Comparison of ENCODE assay signal across 8 cellular contexts in genomic region chr1:46302091-46303037, GRCh38. TPM values are rescaled to one million over a fixed set of nuclear protein-coding genes. Genes with fewer than 3 reads are reported as not detected.
DNase-seq lines count a peak whose midpoint lies in the region; FAIRE-seq and TF ChIP-seq lines count a peak whose summit lies in the region.

No MANE protein-coding gene starts in this region.

- intact Hi-C loops in kidney (cut with DNase I) = no loop called here

- H3K27ac ChIP-seq in kidney (ENCODE audit: low read depth in 2 of 2, low read length in 2 of 2) = peak overlapping the region; percentile 96 to 98

- H3K4me3 ChIP-seq in Jurkat, Clone E6-1 (ENCODE audit: low read length) = peak overlapping the region; percentile 98
- peak overlapping the region; percentile 69 to 88 for H3K4me3 ChIP-seq in kidney (ENCODE audit: low read length in 2 of 2)

- peaks cover 4 to 6% of the 10 kb centered on the region in 2 donors for H3K36me3 ChIP-seq in kidney (ENCODE audit: control insufficient read depth in 1 of 2, insufficient read depth in 2 of 2, low read length in 2 of 2)

- FAIRE-seq in D721Med (lab: Jason Lieb, UNC) (no peak), kidney (lab: Jason Lieb, UNC) (no peak)

- H3K9ac ChIP-seq in kidney (ENCODE audit: low read length in 2 of 2) = peak overlapping the region; percentile 90 to 97

- H3K4me1 ChIP-seq in kidney (ENCODE audit: control insufficient read depth in 1 of 2, insufficient read depth in 1 of 2, low read depth in 1 of 2, low read length in 2 of 2) = peaks cover 10 to 22% of the 10 kb centered on the region in 2 donors

- TF ChIP-seq CTCF in D721Med (IDR thresholded peaks at IDR 0.05; ENCODE audit: insufficient read depth, missing control alignments) (peak; percentile 20), GM20000 (IDR thresholded peaks at IDR 0.05; ENCODE audit: extremely low read depth, missing control alignments) (peak; percentile 67), kidney (IDR thresholded peaks at IDR 0.05; ENCODE audit: borderline replicate concordance, extremely low read depth, insufficient read depth) (peak; percentile 9)

- DNase-seq in D721Med (ENCODE audit: insufficient read length, low spot score) = no peak
- DNase-seq in GM20000 (ENCODE audit: low spot score) = peak; percentile 90
- DNase-seq in Jurkat, Clone E6-1 (ENCODE audit: low read depth, low spot score) = no peak
- peak; percentile 16 to 37 (median 27) for DNase-seq in activated CD4-positive, CD25-positive, alpha-beta regulatory T cell (lab: John Stamatoyannopoulos, UW)
- peak; percentile 34 for DNase-seq in central memory CD4-positive, alpha-beta T cell
- peak; percentile 81 for DNase-seq in kidney
- DNase-seq in stimulated activated CD4-positive, alpha-beta T cell treated with anti-CD3 and anti-CD28 coated beads, Interleukin-15, amount 100 ng/mL, for 1 hour (ENCODE audit: low read depth in 1 of 2, low spot score in 1 of 2) = peak; percentile 24 to 40
- no peak for DNase-seq in amniotic stem cell (lab: John Stamatoyannopoulos, UW)

- no peaks in the 10 kb centered on the region for H3K9me3 ChIP-seq in kidney (ENCODE audit: control insufficient read depth in 1 of 2, low read length in 2 of 2)

RNA-seq across cellular contexts. Expression of gene LRRC41, which starts 1.1 kb away (rescaled TPM):
- 28.3 TPM for polyA plus RNA-seq in Jurkat, Clone E6-1 (2012; ENCODE audit: insufficient read depth, insufficient read length)
- 59.6 TPM for total RNA-seq in kidney
- polyA plus RNA-seq in kidney (ENCODE audit: insufficient read depth, low read depth, low replicate concordance) = 37.4 TPM

RNA-seq across cellular contexts. Expression of gene UQCRH, which starts 1.1 kb away (rescaled TPM):
- polyA plus RNA-seq in Jurkat, Clone E6-1 (2012; ENCODE audit: insufficient read depth, insufficient read length) = 682 TPM
- 188 TPM for total RNA-seq in kidney
- 850 TPM for polyA plus RNA-seq in kidney (ENCODE audit: insufficient read depth, low read depth, low replicate concordance)

RNA-seq across cellular contexts. Expression of gene NSUN4, which starts 38.2 kb away (rescaled TPM):
- 21.0 TPM for polyA plus RNA-seq in Jurkat, Clone E6-1 (2012; ENCODE audit: insufficient read depth, insufficient read length)
- 32.2 TPM for total RNA-seq in kidney
- 12.4 TPM for polyA plus RNA-seq in kidney (ENCODE audit: insufficient read depth, low read depth, low replicate concordance)

RNA-seq across cellular contexts. Expression of gene RAD54L, which starts 54.8 kb away (rescaled TPM):
- 101 TPM for polyA plus RNA-seq in Jurkat, Clone E6-1 (2012; ENCODE audit: insufficient read depth, insufficient read length)
- 1.7 TPM for total RNA-seq in kidney
- polyA plus RNA-seq in kidney (ENCODE audit: insufficient read depth, low read depth, low replicate concordance) = 1.2 TPM

Comparison
In these comparisons a context has a peak if more than half of its experiments do, and no peak if none do; other contexts are left out.
1. DNase-seq: peak in GM20000 (single experiment), activated CD4-positive, CD25-positive, alpha-beta regulatory T cell (4 of 4), central memory CD4-positive, alpha-beta T cell (single experiment), kidney (single experiment) and stimulated activated CD4-positive, alpha-beta T cell treated with anti-CD3 and anti-CD28 coated beads, Interleukin-15, amount 100 ng/mL, for 1 hour (2 of 2); none in D721Med (single experiment), Jurkat, Clone E6-1 (single experiment) and amniotic stem cell (single experiment).
2. CTCF ChIP-seq: peak in every context shown above with its lines; median percentile 67 in GM20000; 20 in D721Med; 9 in kidney.